ENCODE assay signal across 18 cellular contexts in genomic region chr9:16771352-16771751, GRCh38.
A peak's percentile ranks its signal among the peaks of the same experiment; 100 is the strongest.
DNase-seq lines count a peak whose midpoint lies in the region; ATAC-seq and TF ChIP-seq lines count a peak whose summit lies in the region.
"Had no signal": no experiment of that assay in that cellular context is flagged by ENCODE, and none has a peak within 500 bp of the region (broad histone marks: within the 10 kb centered on the region; RNA-seq: fewer than 3 reads in every experiment).

No MANE protein-coding gene starts in this region.

- no peak for ATAC-seq in WTC11
- ATAC-seq: A549; CD8-positive, alpha-beta T cell; HepG2 had no signal

- POLR2A ChIA-PET in WTC11 (lab: Charles Lee), result no interaction called here

- WGBS in GM23248 (ENCODE audit: low coverage in 1 of 2, low lambda C conversion rate in 2 of 2, missing lambda C conversion rate in 2 of 2), 2 experiments, result 63 to 74% methylated on average over 1 of the region's 1 CpG

- 0 out of 2 replicates have a peak, but pooled peaks cover 2% of the 10 kb centered on the region for H3K36me3 Mint-ChIP-seq in WTC11
- H3K36me3 Mint-ChIP-seq: CD14-positive monocyte; CD8-positive, alpha-beta T cell had no signal

- H3F3A ChIP-seq in GM23248 (ENCODE audit: insufficient read depth), result no peaks in the 10 kb centered on the region

- H3K27me3 ChIP-seq in GM23248 (replicated peaks; ENCODE audit: insufficient read depth) (no peaks in the 10 kb centered on the region), left ventricle myocardium inferior (ENCODE audit: low read depth) (peaks cover 10% of the 10 kb centered on the region), WERI-Rb-1 (ENCODE audit: insufficient read depth, low read depth, severe bottlenecking) (no peaks in the 10 kb centered on the region)
- H3K27me3 ChIP-seq: BLaER1 had no signal

- peaks cover 92% of the 10 kb centered on the region for H3K4me1 Mint-ChIP-seq in WTC11
- H3K4me1 Mint-ChIP-seq: CD14-positive monocyte had no signal

- H3K27ac Mint-ChIP-seq in WTC11, result peak overlapping the region; percentile 39; the same call in 1 of the 2 replicates
- H3K27ac Mint-ChIP-seq: CD14-positive monocyte; CD8-positive, alpha-beta T cell had no signal

- H3K4me2 ChIP-seq in GM23248 (ENCODE audit: unreplicated experiment), result no peak overlapping the region
- H3K4me2 ChIP-seq: A549, BLaER1 had no signal

- no peak overlapping the region for H3K4me3 Mint-ChIP-seq in WTC11
- H3K4me3 Mint-ChIP-seq: CD14-positive monocyte; CD8-positive, alpha-beta T cell; H9 had no signal

- DNase-seq in GM23248 (peak; percentile 24), WTC11 (ENCODE audit: low spot score) (no peak), choroid plexus epithelial cell (ENCODE audit: low read depth) (peak; percentile 26), iris pigment epithelial cell (ENCODE audit: low read depth) (peak; percentile 26), CD1c-positive myeloid dendritic cell (ENCODE audit: extremely low spot score) (no peak), left ventricle myocardium inferior (no peak), WERI-Rb-1 (no peak)
- no peak for DNase-seq in activated CD8-positive, alpha-beta memory T cell treated with anti-CD3 and anti-CD28 coated beads, Interleukin-2, amount 50 U/mL, for 4 hours
- DNase-seq: Calu3; CD8-positive, alpha-beta T cell; DMS79 treated with DMSO at 0.1 percent for 48 hours; GF-D8; H9 had no signal

- no peak overlapping the region for H2AFZ ChIP-seq in GM23248

- TF ChIP-seq CTCF in WTC11 (IDR thresholded peaks at IDR 0.05) (no peak), choroid plexus epithelial cell (conservative IDR thresholded peaks at IDR 0.05; ENCODE audit: low read depth, low read length) (no peak), left ventricle myocardium inferior (IDR thresholded peaks at IDR 0.05; ENCODE audit: borderline replicate concordance) (no peak), WERI-Rb-1 (IDR thresholded peaks at IDR 0.05; ENCODE audit: low read depth, low read length) (no peak)

- in situ Hi-C loops in GM23248 (cut with MboI), result no loop called here

- H3K4me1 ChIP-seq in GM23248 (ENCODE audit: insufficient read depth) (no peaks in the 10 kb centered on the region), left ventricle myocardium inferior (no peaks in the 10 kb centered on the region)
- H3K4me1 ChIP-seq: A549, BLaER1 had no signal

- no peaks in the 10 kb centered on the region for H4K20me1 ChIP-seq in GM23248 (ENCODE audit: insufficient read depth)
- H4K20me1 ChIP-seq: BLaER1 had no signal

- no peak overlapping the region for H3K27ac ChIP-seq in GM23248
- H3K27ac ChIP-seq in left ventricle myocardium inferior (replicated peaks), result no peak overlapping the region
- no peak overlapping the region for H3K27ac ChIP-seq in WERI-Rb-1
- H3K27ac ChIP-seq: 22Rv1, A549, BLaER1 had no signal

- H3K4me3 ChIP-seq in GM23248 (no peak overlapping the region), choroid plexus epithelial cell (ENCODE audit: low read depth, low read length) (no peak overlapping the region), left ventricle myocardium inferior (no peak overlapping the region), WERI-Rb-1 (ENCODE audit: low read depth, low read length) (no peak overlapping the region)
- H3K4me3 ChIP-seq: A549, BLaER1 had no signal

- no peak overlapping the region for H3K9ac ChIP-seq in GM23248
- H3K9ac ChIP-seq: BLaER1 had no signal

- CTCF ChIA-PET in WTC11 (lab: Charles Lee), result no interaction called here

- peaks cover 5% of the 10 kb centered on the region for H3K9me3 Mint-ChIP-seq in WTC11
- H3K9me3 Mint-ChIP-seq: CD8-positive, alpha-beta T cell had no signal

- H3K36me3 ChIP-seq in GM23248 (ENCODE audit: low read depth) (no peaks in the 10 kb centered on the region), left ventricle myocardium inferior (no peaks in the 10 kb centered on the region), WERI-Rb-1 (no peaks in the 10 kb centered on the region)
- H3K36me3 ChIP-seq: BLaER1 had no signal

- H3K27me3 Mint-ChIP-seq in WTC11 (ENCODE audit: low read depth), result no peaks in the 10 kb centered on the region

- no peaks in the 10 kb centered on the region for H3K9me2 ChIP-seq in GM23248 (ENCODE audit: insufficient read depth)

- peaks cover 76% of the 10 kb centered on the region for H3K79me2 ChIP-seq in GM23248 (ENCODE audit: insufficient read depth)

- H3K9me3 ChIP-seq in GM23248 (ENCODE audit: low read depth) (no peaks in the 10 kb centered on the region), left ventricle myocardium inferior (replicated peaks) (no peaks in the 10 kb centered on the region), WERI-Rb-1 (ENCODE audit: severe bottlenecking) (no peaks in the 10 kb centered on the region)
- H3K9me3 ChIP-seq: A549, BLaER1 had no signal

- intact Hi-C loops in left ventricle myocardium inferior (cut with micrococcal nuclease), result no loop called here

TF ChIP-seq in WTC11, 78 proteins besides CTCF, POLR2A, EP300 and RAD21:
- TF ChIP-seq IRF2 (CRISPR knock-in tag; IDR thresholded peaks at IDR 0.05; ENCODE audit: borderline replicate concordance, low read depth) (no peak), ZBTB43 (CRISPR knock-in tag; IDR thresholded peaks at IDR 0.05) (no peak), MAX (CRISPR knock-in tag; IDR thresholded peaks at IDR 0.05) (no peak), OVOL2 (CRISPR knock-in tag; IDR thresholded peaks at IDR 0.05; ENCODE audit: borderline replicate concordance) (no peak), E2F5 (CRISPR knock-in tag; IDR thresholded peaks at IDR 0.05) (no peak), PRRX2 (CRISPR knock-in tag; IDR thresholded peaks at IDR 0.05) (no peak), ZNF425 (CRISPR knock-in tag; conservative IDR thresholded peaks at IDR 0.05) (no peak), KAT7 (CRISPR knock-in tag; IDR thresholded peaks at IDR 0.05; ENCODE audit: borderline replicate concordance) (no peak), NFE2L1 (CRISPR knock-in tag; IDR thresholded peaks at IDR 0.05) (no peak), ZNF423 (CRISPR knock-in tag; IDR thresholded peaks at IDR 0.05) (no peak), ZNF416 (CRISPR knock-in tag; IDR thresholded peaks at IDR 0.05) (no peak), ATF1 (CRISPR knock-in tag; IDR thresholded peaks at IDR 0.05) (no peak), NR1H2 (CRISPR knock-in tag; IDR thresholded peaks at IDR 0.05) (no peak), NFATC4 (CRISPR knock-in tag; IDR thresholded peaks at IDR 0.05) (no peak), E2F4 (CRISPR knock-in tag; IDR thresholded peaks at IDR 0.05; ENCODE audit: borderline replicate concordance, low read depth) (no peak), CBFB (CRISPR knock-in tag; IDR thresholded peaks at IDR 0.05; ENCODE audit: low read depth) (no peak), SMAD4 (CRISPR knock-in tag; IDR thresholded peaks at IDR 0.05) (no peak), TP53 (CRISPR knock-in tag; IDR thresholded peaks at IDR 0.05) (no peak)

Comparison
In these comparisons a context has a peak if more than half of its experiments do, and no peak if none do; other contexts are left out.
1. DNase-seq: peak in GM23248 (single experiment), choroid plexus epithelial cell (single experiment) and iris pigment epithelial cell (single experiment); none in WTC11 (single experiment), CD1c-positive myeloid dendritic cell (single experiment), left ventricle myocardium inferior (single experiment), WERI-Rb-1 (single experiment) and activated CD8-positive, alpha-beta memory T cell treated with anti-CD3 and anti-CD28 coated beads, Interleukin-2, amount 50 U/mL, for 4 hours (single experiment).